Comparison of ENCODE assay signal across 14 cellular contexts in genomic region chr20:63106108-63106764, GRCh38.
A peak's percentile ranks its signal among the peaks of the same experiment; 100 is the strongest.
DNase-seq lines count a peak whose midpoint lies in the region; ATAC-seq, FAIRE-seq and TF ChIP-seq lines count a peak whose summit lies in the region.
"Had no signal": no experiment of that assay in that cellular context is flagged by ENCODE, and none has a peak within 500 bp of the region (broad histone marks: within the 10 kb centered on the region; RNA-seq: fewer than 3 reads in every experiment).

No MANE protein-coding gene starts in this region.

- no peak for FAIRE-seq in kidney (lab: Jason Lieb, UNC)

- CTCF ChIA-PET in A673 (lab: Charles Lee): no interaction called here

- TF ChIP-seq POLR2A in gastrocnemius medialis (IDR thresholded peaks at IDR 0.05) (no peak), testis (IDR thresholded peaks at IDR 0.05) (no peak)

- H3K27ac ChIP-seq in kidney (ENCODE audit: low read depth in 2 of 2, low read length in 2 of 2) (no peak overlapping the region), gastrocnemius medialis (no peak overlapping the region), A673 (ENCODE audit: low read depth, low read length, poor library complexity, severe bottlenecking) (no peak overlapping the region), testis (no peak overlapping the region)

- no peaks in the 10 kb centered on the region for H3K4me1 ChIP-seq in kidney (ENCODE audit: control insufficient read depth in 1 of 2, insufficient read depth in 1 of 2, low read depth in 1 of 2, low read length in 2 of 2)
- H3K4me1 ChIP-seq in gastrocnemius medialis: peaks cover 0 to 6% of the 10 kb centered on the region in 2 donors
- H3K4me1 ChIP-seq in A673 (ENCODE audit: insufficient read depth, low read length, poor library complexity, severe bottlenecking): no peaks in the 10 kb centered on the region
- no peaks in the 10 kb centered on the region for H3K4me1 ChIP-seq in testis

- H3K9me3 ChIP-seq in kidney (ENCODE audit: control insufficient read depth in 1 of 2, low read length in 2 of 2) (no peaks in the 10 kb centered on the region), gastrocnemius medialis (no peaks in the 10 kb centered on the region), A673 (ENCODE audit: low read depth, low read length, poor library complexity, severe bottlenecking) (no peaks in the 10 kb centered on the region), testis (no peaks in the 10 kb centered on the region)

- POLR2A ChIA-PET in A673 (lab: Charles Lee; ENCODE audit: low non-redundant PET): no interaction called here

- TF ChIP-seq CTCF in kidney (IDR thresholded peaks at IDR 0.05; ENCODE audit: borderline replicate concordance, extremely low read depth, insufficient read depth) (no peak), gastrocnemius medialis (IDR thresholded peaks at IDR 0.05 in 4 of 5, conservative IDR thresholded peaks at IDR 0.05 in 1 of 5) (no peak), A673 (conservative IDR thresholded peaks at IDR 0.05; ENCODE audit: low read depth, low read length) (no peak), testis (IDR thresholded peaks at IDR 0.05) (no peak)

- DNase-seq in A172 (ENCODE audit: low spot score) (peak; percentile 16), GM04504 (ENCODE audit: low read depth) (peak; percentile 4), SHP77 (lab: John Stamatoyannopoulos, UW) (peak; percentile 69 to 92), kidney (peak; percentile 68), gastrocnemius medialis (no peak), A673 (ENCODE audit: low spot score) (no peak), UCSD-AML1 (lab: John Stamatoyannopoulos, UW; ENCODE audit: unreplicated experiment) (no peak), testis (no peak)
- DNase-seq: activated CD4-positive, alpha-beta T cell treated with anti-CD3 and anti-CD28 coated beads, Interleukin-2, amount 10 ng/mL, durations not matched to agents 7 days and 5 days; activated effector memory CD4-positive, alpha-beta T cell treated with anti-CD3 and anti-CD28 coated beads, Interleukin-2, amount 50 U/mL, for 16 hours; C1 segment of cervical spinal cord; NCI-H1417 treated with DMSO at 0.1 percent for 48 hours; nephron progenitor cell; stimulated activated CD8-positive, alpha-beta memory T cell treated with anti-CD3 and anti-CD28 coated beads, Interleukin-4, amount 100 ng/mL, for 48 hours had no signal

- no peak overlapping the region for H3K9ac ChIP-seq in kidney (ENCODE audit: low read length in 2 of 2)

- ATAC-seq in gastrocnemius medialis: no peak

- H3K36me3 ChIP-seq in kidney (ENCODE audit: control insufficient read depth in 1 of 2, insufficient read depth in 2 of 2, low read length in 2 of 2): no peaks in the 10 kb centered on the region
- no peaks in the 10 kb centered on the region for H3K36me3 ChIP-seq in gastrocnemius medialis
- no peaks in the 10 kb centered on the region for H3K36me3 ChIP-seq in A673 (ENCODE audit: insufficient read depth, low read length, poor library complexity, severe bottlenecking)
- no peaks in the 10 kb centered on the region for H3K36me3 ChIP-seq in testis (ENCODE audit: low read depth, missing control alignments)

- in situ Hi-C loops in gastrocnemius medialis (cut with MboI; ENCODE audit: low sequenced_read_pairs in 4 of 4): no loop called here

- H3K4me3 ChIP-seq in kidney (ENCODE audit: low read length in 2 of 2) (no peak overlapping the region), gastrocnemius medialis (no peak overlapping the region), A673 (ENCODE audit: low read depth, low read length, poor library complexity, severe bottlenecking) (no peak overlapping the region), testis (no peak overlapping the region)

- BruUV-seq in A673 (replicated peaks; lab: Mats Ljungman, UMichigan): no TSS peak

- WGBS in testis, 2 donors: 67 to 84% methylated on average over 12 to 15 of the region's 15 CpGs

- intact Hi-C loops in kidney (cut with DNase I): no loop called here
- intact Hi-C loops in gastrocnemius medialis (cut with DNase I; ENCODE audit: low total_unique reads): no loop called here
- intact Hi-C loops in A673 (cut with micrococcal nuclease; ENCODE audit: unreplicated experiment): no loop called here
- intact Hi-C loops in testis (cut with DNase I; ENCODE audit: low total_unique reads): no loop called here

- peaks cover 15 to 35% (median 34%) of the 10 kb centered on the region in 3 donors for H3K27me3 ChIP-seq in gastrocnemius medialis
- H3K27me3 ChIP-seq in A673 (replicated peaks; ENCODE audit: insufficient read depth, low read depth, low read length, poor library complexity): peaks cover 28% of the 10 kb centered on the region
- H3K27me3 ChIP-seq in testis: no peaks in the 10 kb centered on the region

Comparison
In these comparisons a context has a peak if more than half of its experiments do, and no peak if none do; other contexts are left out.
1. DNase-seq: peak in A172 (single experiment), GM04504 (single experiment), SHP77 (2 of 2) and kidney (single experiment); none in gastrocnemius medialis (0 of 2), A673 (single experiment), UCSD-AML1 (single experiment) and testis (single experiment).